In the genomic region with DNA sequence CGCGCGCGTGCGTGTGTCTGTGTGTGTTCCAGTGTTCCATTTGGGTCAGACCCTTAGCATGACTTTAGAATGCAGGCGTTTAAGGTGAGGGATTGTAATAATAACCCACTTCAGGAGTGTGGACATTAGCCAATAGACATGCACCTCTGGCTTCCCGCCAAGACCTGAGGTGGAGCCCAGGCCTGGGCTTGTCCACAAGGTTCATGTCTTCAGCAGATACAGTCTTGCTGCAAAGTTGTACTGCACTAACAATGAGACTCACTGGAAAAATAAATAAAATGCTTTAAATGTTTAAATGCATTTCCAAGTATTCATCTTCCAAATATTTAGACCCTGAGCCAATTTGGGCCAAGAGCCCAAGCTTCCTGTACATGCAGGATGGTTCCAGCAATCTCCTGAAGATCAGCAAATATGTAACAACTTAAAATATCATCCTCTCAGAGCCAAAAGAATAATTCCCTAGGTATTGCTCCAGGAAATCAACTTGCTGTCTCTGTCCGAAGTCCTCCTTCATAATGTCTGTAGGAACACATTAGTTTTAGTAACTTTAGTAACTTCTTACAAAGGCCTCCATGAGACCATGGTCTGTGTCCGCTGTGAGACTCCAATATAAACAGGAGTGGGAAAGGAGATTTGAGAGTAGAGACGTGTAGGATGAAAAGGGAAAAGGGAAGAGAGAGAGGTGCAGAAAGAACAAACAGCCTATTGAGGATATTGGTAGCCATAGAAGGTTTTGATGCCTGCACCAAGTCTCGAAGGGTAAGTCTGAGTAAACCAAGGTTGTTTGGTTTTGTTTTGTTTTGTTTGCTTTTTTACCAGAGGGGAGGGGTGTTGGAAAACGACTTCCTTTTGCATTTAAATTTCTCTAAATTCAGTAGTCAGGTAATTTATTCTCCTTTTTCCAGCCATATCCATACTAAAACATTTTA, we compare ENCODE assay signal across 12 cellular contexts.
DNase-seq lines count a peak whose midpoint lies in the region; ATAC-seq, FAIRE-seq and TF ChIP-seq lines count a peak whose summit lies in the region.
"Had no signal": no experiment of that assay in that cellular context is flagged by ENCODE, and none has a peak within 500 bp of the region (broad histone marks: within the 10 kb centered on the region; RNA-seq: fewer than 3 reads in every experiment).

No MANE protein-coding gene starts in this region.

- H3K9me3 ChIP-seq in A549 (no peaks in the 10 kb centered on the region), astrocyte (ENCODE audit: insufficient read depth, low read depth, low read length) (no peaks in the 10 kb centered on the region), hepatocyte (ENCODE audit: low read depth) (no peaks in the 10 kb centered on the region), ovary (no peaks in the 10 kb centered on the region)
- H3K9me3 ChIP-seq: lower lobe of right lung, upper lobe of left lung had no signal

- H3K79me2 ChIP-seq in astrocyte (ENCODE audit: insufficient read depth, low read length) (no peaks in the 10 kb centered on the region), hepatocyte (no peaks in the 10 kb centered on the region)

- H3K4me3 ChIP-seq in A549 (no peak overlapping the region), astrocyte (ENCODE audit: insufficient read depth, low read depth, low read length) (no peak overlapping the region), hepatocyte (no peak overlapping the region), ovary (no peak overlapping the region)
- H3K4me3 ChIP-seq: lower lobe of right lung, upper lobe of left lung had no signal

- H3K4me2 ChIP-seq in A549 (peak overlapping the region; percentile 71), astrocyte (ENCODE audit: low read length) (peak overlapping the region; percentile 57), hepatocyte (no peak overlapping the region)

- CTCF ChIA-PET in A549 (lab: Yijun Ruan, JAX), result no interaction called here

- H3K36me3 Mint-ChIP-seq in astrocyte (ENCODE audit: low read depth, unreplicated experiment), result no peaks in the 10 kb centered on the region
- H3K36me3 Mint-ChIP-seq: CD4-positive, CD25-positive, alpha-beta regulatory T cell had no signal

- H4K20me1 ChIP-seq in astrocyte (ENCODE audit: insufficient read depth, low read length) (no peaks in the 10 kb centered on the region), hepatocyte (ENCODE audit: insufficient read depth, poor library complexity, severe bottlenecking) (no peaks in the 10 kb centered on the region)

- H3K9ac ChIP-seq in astrocyte (ENCODE audit: low read length), result no peak overlapping the region

- H3K9me2 ChIP-seq in hepatocyte (replicated peaks; ENCODE audit: insufficient read depth), result no peaks in the 10 kb centered on the region

- FAIRE-seq in A549 (lab: Jason Lieb, UNC) (no peak), astrocyte (lab: Jason Lieb, UNC) (peak; percentile 39)

- no peaks in the 10 kb centered on the region for H3K27me3 Mint-ChIP-seq in astrocyte (ENCODE audit: low read depth, unreplicated experiment)

- 48% methylated on average over 12 of the region's 12 CpGs for WGBS in A549 (ENCODE audit: missing lambda C conversion rate)
- WGBS in hepatocyte (ENCODE audit: low lambda C conversion rate, missing lambda C conversion rate), result 81% methylated on average over 12 of the region's 12 CpGs
- 58 to 62% (median 61%) methylated on average over 12 of the region's 12 CpGs for WGBS in ovary, 3 donors

- TF ChIP-seq RAD21 in A549 (conservative IDR thresholded peaks at IDR 0.05 in 1 of 2, IDR thresholded peaks at IDR 0.05 in 1 of 2), result no peak

- H2AFZ ChIP-seq in astrocyte (ENCODE audit: low read depth, low read length) (no peak overlapping the region), hepatocyte (peak overlapping the region; percentile 12)

- H3K27me3 ChIP-seq in astrocyte (ENCODE audit: insufficient read depth, low read length) (no peaks in the 10 kb centered on the region), hepatocyte (no peaks in the 10 kb centered on the region), ovary (no peaks in the 10 kb centered on the region)
- H3K27me3 ChIP-seq: upper lobe of left lung had no signal

- H3K27ac Mint-ChIP-seq in astrocyte (ENCODE audit: unreplicated experiment), result no peak overlapping the region
- H3K27ac Mint-ChIP-seq: CD4-positive, CD25-positive, alpha-beta regulatory T cell had no signal

- H3K4me1 Mint-ChIP-seq in astrocyte (ENCODE audit: low read depth, unreplicated experiment), result no peaks in the 10 kb centered on the region

- intact Hi-C loops in ovary (cut with DNase I), result no loop called here
- intact Hi-C loops in posterior vena cava (cut with DNase I), result no loop called here

- H3K36me3 ChIP-seq in astrocyte (ENCODE audit: insufficient read depth, low read length) (no peaks in the 10 kb centered on the region), hepatocyte (replicated peaks; ENCODE audit: insufficient read depth, low read depth) (no peaks in the 10 kb centered on the region), ovary (no peaks in the 10 kb centered on the region)
- H3K36me3 ChIP-seq: lower lobe of right lung, upper lobe of left lung had no signal

- ATAC-seq in A549 (peak in 1 of 2 experiments; percentile 50; a peak in 2 of 6 replicates), GM21515 (IDR thresholded peaks at IDR 0.05; ENCODE audit: unreplicated experiment) (no peak), GM19452 (IDR thresholded peaks at IDR 0.05; ENCODE audit: unreplicated experiment) (no peak)

- no peaks in the 10 kb centered on the region for H3K9me3 Mint-ChIP-seq in astrocyte (ENCODE audit: unreplicated experiment)

- TF ChIP-seq CTCF in A549 (IDR thresholded peaks at IDR 0.05) (no peak), astrocyte (IDR thresholded peaks at IDR 0.05; ENCODE audit: insufficient read depth, low read depth, low read length) (no peak), hepatocyte (IDR thresholded peaks at IDR 0.05; ENCODE audit: poor library complexity) (no peak), ovary (IDR thresholded peaks at IDR 0.05) (no peak)

- POLR2A ChIA-PET in A549 (lab: Yijun Ruan, JAX), result no interaction called here

- no peak overlapping the region for H3K4me3 Mint-ChIP-seq in astrocyte (ENCODE audit: unreplicated experiment)
- H3K4me3 Mint-ChIP-seq: CD4-positive, CD25-positive, alpha-beta regulatory T cell had no signal

- DNase-seq in A549 (ENCODE audit: low read depth in 1 of 2, low spot score in 1 of 2) (peak in 1 of 2 experiments; percentile 11), HS-5 (ENCODE audit: low read depth) (peak; percentile 53), astrocyte (ENCODE audit: low read depth) (peak; percentile 78), hepatocyte (ENCODE audit: low spot score) (no peak), ovary (no peak), posterior vena cava (ENCODE audit: low spot score) (no peak)
- DNase-seq: CD4-positive, CD25-positive, alpha-beta regulatory T cell; lower lobe of right lung; stimulated activated CD4-positive, alpha-beta T cell treated with anti-CD3 and anti-CD28 coated beads, Interleukin-1b, Interleukin-23, amount 100 ng/mL, for 48 hours had no signal

- H3K27ac ChIP-seq in A549 (peak overlapping the region; percentile 34 to 45; a peak in 2 of 6 replicates), astrocyte (ENCODE audit: low read depth, low read length) (no peak overlapping the region), hepatocyte (no peak overlapping the region), ovary (no peak overlapping the region)
- H3K27ac ChIP-seq: lower lobe of right lung had no signal

- H3K4me1 ChIP-seq in A549 (peaks cover 18% of the 10 kb centered on the region), astrocyte (ENCODE audit: insufficient read depth, low read length) (peaks cover 9% of the 10 kb centered on the region), hepatocyte (ENCODE audit: insufficient read depth) (peaks cover 11% of the 10 kb centered on the region), ovary (ENCODE audit: insufficient read depth) (peaks cover 6% of the 10 kb centered on the region)

- TF ChIP-seq POLR2A in A549 (IDR thresholded peaks at IDR 0.05; ENCODE audit: low read length), result no peak
- TF ChIP-seq POLR2A in ovary (IDR thresholded peaks at IDR 0.05), result no peak

- TF ChIP-seq EP300 in A549 (IDR thresholded peaks at IDR 0.05), result no peak
- TF ChIP-seq EP300 in ovary (IDR thresholded peaks at IDR 0.05), result no peak

TF ChIP-seq in A549, 52 proteins besides CTCF, POLR2A, EP300 and RAD21:
- TF ChIP-seq, protein P1, sequence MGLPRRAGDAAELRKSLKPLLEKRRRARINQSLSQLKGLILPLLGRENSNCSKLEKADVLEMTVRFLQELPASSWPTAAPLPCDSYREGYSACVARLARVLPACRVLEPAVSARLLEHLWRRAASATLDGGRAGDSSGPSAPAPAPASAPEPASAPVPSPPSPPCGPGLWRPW (IDR thresholded peaks at IDR 0.05), result no peak
- no peak for TF ChIP-seq FOXS1 (CRISPR knock-in tag; IDR thresholded peaks at IDR 0.05)

Comparison
In these comparisons a context has a peak if more than half of its experiments do, and no peak if none do; other contexts are left out.
1. DNase-seq: peak in HS-5 (single experiment) and astrocyte (single experiment); none in hepatocyte (single experiment), ovary (0 of 5) and posterior vena cava (single experiment).
2. H3K27ac ChIP-seq: peak in A549 (2 of 2); none in astrocyte (single experiment), hepatocyte (single experiment) and ovary (0 of 2).